Comparison of ENCODE assay signal across 8 cellular contexts in the genomic region with DNA sequence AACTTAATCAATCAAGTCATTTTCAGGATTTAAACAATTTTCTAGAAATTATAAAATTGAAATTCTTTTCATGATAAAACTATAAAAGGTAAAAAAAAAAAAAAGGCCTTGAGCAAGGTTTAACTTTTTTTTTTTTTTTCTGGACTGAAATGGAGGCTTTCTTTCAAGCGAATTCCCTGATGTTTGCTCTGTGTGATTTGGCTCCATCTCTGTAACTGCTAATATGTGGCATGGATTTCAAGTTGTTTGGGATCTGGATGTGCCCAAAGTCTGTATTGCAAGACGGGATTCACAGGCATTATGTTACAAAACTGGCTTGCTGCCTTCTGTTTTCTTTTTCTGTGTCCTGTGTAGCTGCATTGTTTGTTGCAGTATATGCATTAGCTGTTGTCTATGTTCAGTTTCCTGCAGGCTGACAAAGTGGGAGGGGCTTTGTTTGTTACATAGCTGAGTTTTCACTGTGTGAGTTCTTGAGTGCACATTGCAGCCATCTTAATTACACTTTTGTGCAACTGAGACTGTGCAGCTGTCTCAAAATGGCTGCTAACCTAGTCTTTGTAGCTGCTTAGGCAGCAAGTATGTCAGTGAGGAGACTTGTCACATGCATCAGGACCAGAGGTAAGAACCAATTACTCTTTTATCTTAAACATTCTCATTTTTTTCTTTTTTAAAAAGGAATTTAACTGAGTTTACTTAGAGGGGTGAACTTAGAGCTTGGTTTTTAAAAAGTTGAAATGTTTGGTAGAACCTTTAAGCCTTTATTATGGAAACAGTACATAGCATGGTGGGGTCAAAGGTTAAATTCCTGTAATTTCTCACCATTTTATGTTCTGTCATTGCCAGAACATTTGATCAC. TPM values are rescaled to one million over a fixed set of nuclear protein-coding genes. Genes with fewer than 3 reads are reported as not detected.
A peak's percentile ranks its signal among the peaks of the same experiment; 100 is the strongest.
DNase-seq lines count a peak whose midpoint lies in the region; ATAC-seq and TF ChIP-seq lines count a peak whose summit lies in the region.

No MANE protein-coding gene starts in this region.

- H3K4me3 ChIP-seq in OCI-LY1 (ENCODE audit: low read depth, low read length, poor library complexity, severe bottlenecking) (peak overlapping the region; percentile 35), foreskin fibroblast (ENCODE audit: low read depth in 1 of 2, low read length in 2 of 2) (peak overlapping the region; percentile 10 to 48), neuronal stem cell (ENCODE audit: low read length in 2 of 2) (peak overlapping the region in 1 of 2 donors; percentile 47), vagina (peak overlapping the region; percentile 2 to 20)

- no CpG with 5 or more reads among the region's 2 CpGs for WGBS in neuronal stem cell (ENCODE audit: extremely low coverage in 2 of 2, insufficient read length in 2 of 2, insufficient replicate concordance in 1 of 2), 2 donors

- no peak overlapping the region for H2BK12ac ChIP-seq in neuronal stem cell (ENCODE audit: low read length)

- no peak overlapping the region for H4K8ac ChIP-seq in neuronal stem cell (ENCODE audit: low read depth, low read length)

- H3K9me3 ChIP-seq in OCI-LY1 (ENCODE audit: low read length): peaks cover 9% of the 10 kb centered on the region; the same call in 1 of the 2 replicates
- peaks cover 2 to 47% of the 10 kb centered on the region in 2 donors for H3K9me3 ChIP-seq in neuronal stem cell (replicated peaks in 1 of 2; ENCODE audit: control insufficient read depth in 2 of 2, insufficient read depth in 1 of 2, low read depth in 1 of 2, low read length in 2 of 2)
- no peaks in the 10 kb centered on the region for H3K9me3 ChIP-seq in vagina

- H3K4me3 Mint-ChIP-seq in activated T-helper 17 cell treated with anti-CD3 and anti-CD28 coated beads, Interleukin-2, amount 50 U/mL, for 72 hours: peak overlapping the region; percentile 86

- peak; percentile 92 for DNase-seq in DMS53 treated with DMSO at 0.1 percent for 48 hours (lab: John Stamatoyannopoulos, UW; ENCODE audit: unreplicated experiment)
- DNase-seq in HT-29 (ENCODE audit: low spot score): peak; percentile 74
- peak; percentile 72 to 78 for DNase-seq in foreskin fibroblast
- peak; percentile 92 for DNase-seq in neuronal stem cell (ENCODE audit: low spot score)
- no peak for DNase-seq in vagina (ENCODE audit: extremely low spot score in 2 of 2)

- H2AK5ac ChIP-seq in neuronal stem cell (ENCODE audit: low read depth, low read length): no peak overlapping the region

- H3K79me2 ChIP-seq in OCI-LY1 (ENCODE audit: insufficient read depth, low read length): peaks cover 79% of the 10 kb centered on the region

- H3F3A ChIP-seq in OCI-LY1 (ENCODE audit: insufficient read depth, low read length): no peaks in the 10 kb centered on the region; the same call in 1 of the 2 replicates

- intact Hi-C loops in vagina (cut with DNase I): no loop called here

- H3K23ac ChIP-seq in neuronal stem cell (ENCODE audit: low read depth, low read length, poor library complexity): no peak overlapping the region

- H3K36me3 Mint-ChIP-seq in activated T-helper 17 cell treated with anti-CD3 and anti-CD28 coated beads, Interleukin-2, amount 50 U/mL, for 72 hours (ENCODE audit: low read depth): peaks cover 52% of the 10 kb centered on the region

- no peak overlapping the region for H2BK120ac ChIP-seq in neuronal stem cell (ENCODE audit: low read depth, low read length)

- H3K27ac ChIP-seq in OCI-LY1 (ENCODE audit: low read depth, low read length, poor library complexity, severe bottlenecking) (peak overlapping the region; percentile 54), neuronal stem cell (replicated peaks; ENCODE audit: low read length) (peak overlapping the region; percentile 97), vagina (peak overlapping the region; percentile 65)

- TF ChIP-seq POLR2A in vagina (IDR thresholded peaks at IDR 0.05): no peak

- H3K9ac ChIP-seq in OCI-LY1 (ENCODE audit: low read length) (peak overlapping the region; percentile 41), neuronal stem cell (ENCODE audit: low read depth, low read length, poor library complexity) (no peak overlapping the region)

- no peaks in the 10 kb centered on the region for H4K20me1 ChIP-seq in OCI-LY1 (ENCODE audit: insufficient read depth, low read length)

- peaks cover 25% of the 10 kb centered on the region for H3K4me1 Mint-ChIP-seq in activated T-helper 17 cell treated with anti-CD3 and anti-CD28 coated beads, Interleukin-2, amount 50 U/mL, for 72 hours

- H2BK5ac ChIP-seq in neuronal stem cell (ENCODE audit: low read length): no peak overlapping the region

- H3K4me2 ChIP-seq in OCI-LY1 (ENCODE audit: low read length) (peak overlapping the region; percentile 43), neuronal stem cell (ENCODE audit: insufficient read depth, low read length, poor library complexity, severe bottlenecking) (no peak overlapping the region)

- no peak overlapping the region for H3K18ac ChIP-seq in neuronal stem cell (ENCODE audit: low read length)

- no peak overlapping the region for H3K4ac ChIP-seq in neuronal stem cell (ENCODE audit: low read length)

- H3K79me1 ChIP-seq in neuronal stem cell (ENCODE audit: low read depth, low read length): peaks cover 4% of the 10 kb centered on the region

- H3K4me1 ChIP-seq in OCI-LY1 (ENCODE audit: insufficient read depth, low read length, severe bottlenecking) (peaks cover 20% of the 10 kb centered on the region), neuronal stem cell (ENCODE audit: control insufficient read depth in 2 of 2, insufficient read depth in 1 of 2, low read depth in 1 of 2, low read length in 2 of 2) (peaks cover 0 to 3% of the 10 kb centered on the region in 2 donors), vagina (peaks cover 24% of the 10 kb centered on the region)

- H3K9me3 Mint-ChIP-seq in activated T-helper 17 cell treated with anti-CD3 and anti-CD28 coated beads, Interleukin-2, amount 50 U/mL, for 72 hours: peaks cover 6% of the 10 kb centered on the region

- ATAC-seq in GM21381 (IDR thresholded peaks at IDR 0.05; ENCODE audit: unreplicated experiment): peak; percentile 90
- ATAC-seq in activated T-helper 17 cell treated with anti-CD3 and anti-CD28 coated beads, Interleukin-2, amount 50 U/mL, for 72 hours (replicated peaks): peak; percentile 95

- TF ChIP-seq CTCF in OCI-LY1 (IDR thresholded peaks at IDR 0.05; ENCODE audit: low read length) (no peak), foreskin fibroblast (IDR thresholded peaks at IDR 0.05; ENCODE audit: low read depth, low read length) (no peak), vagina (IDR thresholded peaks at IDR 0.05) (no peak)

- H2AFZ ChIP-seq in OCI-LY1 (ENCODE audit: low read length) (no peak overlapping the region), neuronal stem cell (ENCODE audit: low read length) (peak overlapping the region; percentile 73)

- H3K14ac ChIP-seq in neuronal stem cell (ENCODE audit: low read length): no peak overlapping the region

- no peaks in the 10 kb centered on the region for H3K9me2 ChIP-seq in OCI-LY1 (ENCODE audit: low read depth, low read length)

- H4K91ac ChIP-seq in neuronal stem cell (ENCODE audit: low read depth, low read length, poor library complexity): no peak overlapping the region

- H3K27me3 ChIP-seq in OCI-LY1 (ENCODE audit: insufficient read depth, low read length) (no peaks in the 10 kb centered on the region), neuronal stem cell (ENCODE audit: control insufficient read depth in 3 of 3, insufficient read depth in 3 of 3, low read depth in 1 of 3, low read length in 3 of 3) (no peaks in the 10 kb centered on the region), vagina (no peaks in the 10 kb centered on the region)

- H2BK15ac ChIP-seq in neuronal stem cell (ENCODE audit: low read length): no peak overlapping the region

- H3K27me3 Mint-ChIP-seq in activated T-helper 17 cell treated with anti-CD3 and anti-CD28 coated beads, Interleukin-2, amount 50 U/mL, for 72 hours: no peaks in the 10 kb centered on the region

- H3K36me3 ChIP-seq in OCI-LY1 (ENCODE audit: insufficient read depth, low read length): peaks cover 45% of the 10 kb centered on the region
- peaks cover 1 to 13% of the 10 kb centered on the region in 2 donors for H3K36me3 ChIP-seq in neuronal stem cell (replicated peaks in 1 of 2; ENCODE audit: control insufficient read depth in 2 of 2, insufficient read depth in 2 of 2, low read length in 2 of 2)
- H3K36me3 ChIP-seq in vagina: no peaks in the 10 kb centered on the region

- H3K27ac Mint-ChIP-seq in activated T-helper 17 cell treated with anti-CD3 and anti-CD28 coated beads, Interleukin-2, amount 50 U/mL, for 72 hours: peak overlapping the region; percentile 90

RNA-seq across cellular contexts. Expression of gene ATF7IP, which starts 19.5 kb away (rescaled TPM):
- total RNA-seq in HT-29 (2014; rRNA removed; shearing (Covaris generic)): 10.4 and 11.1 TPM in 2 replicates
- 100 to 1,000 TPM in 1 of 2 donors, 10 to 100 TPM in 1; 72.8 to 122 TPM for total RNA-seq in activated T-helper 17 cell treated with anti-CD3 and anti-CD28 coated beads, Interleukin-2, amount 50 U/mL, for 72 hours
- 55.9 TPM for polyA plus RNA-seq in neuronal stem cell (2013, experiment 1 of 2)
- 58.8 TPM for polyA plus RNA-seq in neuronal stem cell (2013, experiment 2 of 2)
- 46.4 TPM for total RNA-seq in vagina

Comparison
In these comparisons a context has a peak if more than half of its experiments do, and no peak if none do; other contexts are left out.
1. DNase-seq: peak in DMS53 treated with DMSO at 0.1 percent for 48 hours (single experiment), HT-29 (single experiment), foreskin fibroblast (2 of 2) and neuronal stem cell (single experiment); none in vagina (0 of 2).
2. Peak in every context shown above with its lines, with median percentiles within 50 percentile points of each other: H3K27ac ChIP-seq.